ENCODE assay signal across 8 cellular contexts in genomic region chr22:38218661-38219331, GRCh38. TPM values are rescaled to one million over a fixed set of nuclear protein-coding genes. Genes with fewer than 3 reads are reported as not detected.
A peak's percentile ranks its signal among the peaks of the same experiment; 100 is the strongest.
DNase-seq lines count a peak whose midpoint lies in the region; ATAC-seq and TF ChIP-seq lines count a peak whose summit lies in the region.

No MANE protein-coding gene starts in this region.

- no peaks in the 10 kb centered on the region for H3K9me3 ChIP-seq in sigmoid colon

- no peak for TF ChIP-seq POLR2A in sigmoid colon (IDR thresholded peaks at IDR 0.05)

- no peaks in the 10 kb centered on the region for H3K27me3 ChIP-seq in sigmoid colon

- TF ChIP-seq EP300 in sigmoid colon (IDR thresholded peaks at IDR 0.05) = peak in 2 of 4 donors; percentile 37 to 93

- TF ChIP-seq CTCF in sigmoid colon (IDR thresholded peaks at IDR 0.05) = no peak

- ATAC-seq in left ventricle myocardium superior (peak; percentile 78), HG03039 (IDR thresholded peaks at IDR 0.05; ENCODE audit: unreplicated experiment) (no peak), GM19452 (IDR thresholded peaks at IDR 0.05; ENCODE audit: unreplicated experiment) (no peak)

- DNase-seq in activated effector memory CD4-positive, alpha-beta T cell treated with anti-CD3 and anti-CD28 coated beads, Interleukin-2, amount 50 U/mL, for 16 hours = peak; percentile 85
- no peak for DNase-seq in activated effector memory CD4-positive, alpha-beta T cell treated with Interleukin-2 at 50 U/mL for 16 hours
- DNase-seq in amniotic epithelial cell (ENCODE audit: low read depth) (peak; percentile 96), left ventricle myocardium superior (peak; percentile 81), sigmoid colon (peak; percentile 93), hippocampal formation (lab: John Stamatoyannopoulos, UW) (no peak)

- H3K27ac ChIP-seq in sigmoid colon = peak overlapping the region; percentile 86 to 91 (median 90)

- H3K36me3 ChIP-seq in sigmoid colon = peaks cover 0 to 28% (median 8%) of the 10 kb centered on the region in 4 donors

- peaks cover 0 to 48% (median 42%) of the 10 kb centered on the region in 4 donors for H3K4me1 ChIP-seq in sigmoid colon

- WGBS in sigmoid colon, 2 donors = 38 to 46% methylated on average over 19 of the region's 19 CpGs

- intact Hi-C loops in left ventricle myocardium superior (cut with micrococcal nuclease) = no loop called here
- intact Hi-C loops in sigmoid colon (cut with DNase I) = loop anchor here (5.0 to 10.0 kb wide), 2 partner anchors 39 to 104 kb away; partner anchors contain the start of gene BAIAP2L2

- no peak overlapping the region for H3K4me3 ChIP-seq in sigmoid colon

RNA-seq across cellular contexts. Expression of gene MAFF, which starts 17.0 kb away (rescaled TPM):
- total RNA-seq in left ventricle myocardium superior (5.3 TPM), sigmoid colon (100 to 1,000 TPM in 1 of 4 donors, 10 to 100 TPM in 3; 15.3 to 104 (median 26.1) TPM)
- 10 to 100 TPM; 18.5 to 41.4 (median 35.4) TPM for polyA plus RNA-seq in sigmoid colon

RNA-seq across cellular contexts. Expression of gene PLA2G6, which starts 37.2 kb away (rescaled TPM):
- total RNA-seq in left ventricle myocardium superior = 17.0 TPM
- total RNA-seq in sigmoid colon = 10 to 100 TPM; 10.7 to 36.2 (median 26.5) TPM
- polyA plus RNA-seq in sigmoid colon = 10 to 100 TPM in 1 of 3 donors, 1 to 10 TPM in 2; 6.6 to 21.1 (median 8.6) TPM

RNA-seq across cellular contexts. Expression of gene TMEM184B, which starts 54.0 kb away (rescaled TPM):
- 42.8 TPM for total RNA-seq in left ventricle myocardium superior
- 10 to 100 TPM; 42.6 to 96.4 (median 68.1) TPM for total RNA-seq in sigmoid colon
- 10 to 100 TPM in 1 of 3 donors, 1 to 10 TPM in 2; 7.2 to 34.3 (median 8.1) TPM for polyA plus RNA-seq in sigmoid colon

Comparison
In these comparisons a context has a peak if more than half of its experiments do, and no peak if none do; other contexts are left out.
1. DNase-seq: peak in activated effector memory CD4-positive, alpha-beta T cell treated with anti-CD3 and anti-CD28 coated beads, Interleukin-2, amount 50 U/mL, for 16 hours (single experiment), amniotic epithelial cell (single experiment), left ventricle myocardium superior (single experiment) and sigmoid colon (single experiment); none in activated effector memory CD4-positive, alpha-beta T cell treated with Interleukin-2 at 50 U/mL for 16 hours (single experiment) and hippocampal formation (0 of 2).